Comparison of ENCODE assay signal across 10 cellular contexts in genomic region chr5:141753971-141754713, GRCh38.
DNase-seq lines count a peak whose midpoint lies in the region; ATAC-seq, FAIRE-seq and TF ChIP-seq lines count a peak whose summit lies in the region.
"Had no signal": no experiment of that assay in that cellular context is flagged by ENCODE, and none has a peak within 500 bp of the region (broad histone marks: within the 10 kb centered on the region; RNA-seq: fewer than 3 reads in every experiment).

No MANE protein-coding gene starts in this region.

- H3K9ac ChIP-seq in kidney (ENCODE audit: low read length in 2 of 2), result no peak overlapping the region

- H3K4me1 ChIP-seq in pancreas, result no peaks in the 10 kb centered on the region
- no peaks in the 10 kb centered on the region for H3K4me1 ChIP-seq in kidney (ENCODE audit: control insufficient read depth in 1 of 2, insufficient read depth in 1 of 2, low read depth in 1 of 2, low read length in 2 of 2)

- TF ChIP-seq CTCF in pancreas (IDR thresholded peaks at IDR 0.05), result no peak
- TF ChIP-seq CTCF in kidney (IDR thresholded peaks at IDR 0.05; ENCODE audit: borderline replicate concordance, extremely low read depth, insufficient read depth), result no peak

- H3K36me3 ChIP-seq in pancreas (no peaks in the 10 kb centered on the region), kidney (ENCODE audit: control insufficient read depth in 1 of 2, insufficient read depth in 2 of 2, low read length in 2 of 2) (no peaks in the 10 kb centered on the region)
- H3K36me3 ChIP-seq: BE2C had no signal

- ATAC-seq in pancreas (peak in 3 of 4 donors; percentile 56 to 82 (median 60)), HG03097 (IDR thresholded peaks at IDR 0.05; ENCODE audit: low FRiP score, unreplicated experiment) (no peak), HG02571 (IDR thresholded peaks at IDR 0.05; ENCODE audit: unreplicated experiment) (no peak)
- ATAC-seq: stimulated activated effector memory CD8-positive, alpha-beta T cell treated with anti-CD3 and anti-CD28 coated beads, Interleukin-12 subunit alpha, Interleukin-12 subunit beta, amount 100 ng/mL, for 72 hours had no signal

- 11 to 12% methylated on average over 11 of the region's 11 CpGs for WGBS in pancreas, 2 donors

- peaks cover 0 to 8% (median 0%) of the 10 kb centered on the region in 4 donors for H3K27me3 ChIP-seq in pancreas
- H3K27me3 ChIP-seq: BE2C had no signal

- DNase-seq in activated CD4-positive, alpha-beta T cell treated with anti-CD3 and anti-CD28 coated beads for 48 hours, result peak; percentile 38
- DNase-seq in activated CD4-positive, alpha-beta T cell treated with anti-CD3 and anti-CD28 coated beads for 1 hour, result no peak
- DNase-seq in NCI-H226 (peak; percentile 16), ecto neural progenitor cell (ENCODE audit: low spot score) (peak; percentile 67), pancreas (peak in 2 of 6 donors; percentile 29 to 35), kidney (no peak)
- DNase-seq: BE2C had no signal

- no peaks in the 10 kb centered on the region for H3K9me3 ChIP-seq in pancreas
- no peaks in the 10 kb centered on the region for H3K9me3 ChIP-seq in kidney (ENCODE audit: control insufficient read depth in 1 of 2, low read length in 2 of 2)
- H3K9me3 ChIP-seq: BE2C had no signal

- intact Hi-C loops in pancreas (cut with DNase I), result no loop called here
- intact Hi-C loops in kidney (cut with DNase I), result no loop called here

- FAIRE-seq in pancreas (lab: Jason Lieb, UNC), result no peak
- no peak for FAIRE-seq in kidney (lab: Jason Lieb, UNC)

- H3K27ac ChIP-seq in pancreas, result no peak overlapping the region
- H3K27ac ChIP-seq in kidney (ENCODE audit: low read depth in 2 of 2, low read length in 2 of 2), result no peak overlapping the region

- H3K4me3 ChIP-seq in pancreas (no peak overlapping the region), kidney (ENCODE audit: low read length in 2 of 2) (no peak overlapping the region)

Comparison
In these comparisons a context has a peak if more than half of its experiments do, and no peak if none do; other contexts are left out.
1. DNase-seq: peak in activated CD4-positive, alpha-beta T cell treated with anti-CD3 and anti-CD28 coated beads for 48 hours (single experiment), NCI-H226 (single experiment) and ecto neural progenitor cell (single experiment); none in activated CD4-positive, alpha-beta T cell treated with anti-CD3 and anti-CD28 coated beads for 1 hour (single experiment) and kidney (single experiment).
2. ATAC-seq: peak in pancreas (3 of 4); none in HG03097 (single experiment) and HG02571 (single experiment).